In genomic region chr1:228438266-228438665, GRCh38 we compare ENCODE assay signal across 32 cellular contexts. TPM values are rescaled to one million over a fixed set of nuclear protein-coding genes. Genes with fewer than 3 reads are reported as not detected.
"Had no signal": no experiment of that assay in that cellular context is flagged by ENCODE, and none has a peak within 500 bp of the region (broad histone marks: within the 10 kb centered on the region; RNA-seq: fewer than 3 reads in every experiment).

No MANE protein-coding gene starts in this region.

- H3K9me3 Mint-ChIP-seq: activated B cell treated with CpG ODN at 0.5 μM for 24 hours; activated naive CD4-positive, alpha-beta T cell treated with anti-CD3 and anti-CD28 coated beads, Interleukin-2, amount 10 ng/mL, durations not matched to agents 7 days and 5 days; activated naive CD4-positive, alpha-beta T cell treated with anti-CD3 and anti-CD28 coated beads, Interleukin-2, amount 50 U/mL, for 72 hours; activated naive CD8-positive, alpha-beta T cell treated with anti-CD3 and anti-CD28 coated beads, Interleukin-2, amount 10 ng/mL, durations not matched to agents 7 days and 5 days; activated T-cell treated with anti-CD3 and anti-CD28 coated beads, Interleukin-2, amount 50 U/mL, for 4 hours; activated T-helper 17 cell treated with anti-CD3 and anti-CD28 coated beads, Interleukin-2, amount 50 U/mL, for 72 hours; brain; T-cell; T-helper 1 cell treated with Interleukin-12 subunit alpha and Interleukin-12 subunit beta and Interleukin-4 antibody, amounts not matched to agents 30 μg/mL and 1 μg/mL, for 36 hours had no signal

- H3K4me1 ChIP-seq: ascending aorta, breast epithelium, colonic mucosa, esophagus squamous epithelium, gastroesophageal sphincter, heart right ventricle had no signal

- H3K27ac ChIP-seq: ascending aorta, breast epithelium, cardiac muscle cell, colonic mucosa, epithelial cell of prostate, esophagus squamous epithelium, gastroesophageal sphincter, heart right ventricle, hepatocyte, WERI-Rb-1 had no signal

- H3K36me3 ChIP-seq: ascending aorta, breast epithelium, cardiac muscle cell, colonic mucosa, esophagus squamous epithelium, gastroesophageal sphincter, heart right ventricle, WERI-Rb-1 had no signal

- H3K4me3 ChIP-seq: ascending aorta, breast epithelium, cardiac muscle cell, colonic mucosa, esophagus squamous epithelium, gastroesophageal sphincter, heart right ventricle, hepatocyte had no signal

- H3K4me1 Mint-ChIP-seq: activated B cell treated with CpG ODN at 0.5 μM for 24 hours; activated naive CD8-positive, alpha-beta T cell treated with anti-CD3 and anti-CD28 coated beads, Interleukin-2, amount 10 ng/mL, durations not matched to agents 7 days and 5 days; activated T-helper 17 cell treated with anti-CD3 and anti-CD28 coated beads, Interleukin-2, amount 50 U/mL, for 72 hours; brain had no signal

- H3K9me3 ChIP-seq: ascending aorta, breast epithelium, colonic mucosa, esophagus squamous epithelium, gastroesophageal sphincter, heart right ventricle had no signal

- ATAC-seq: activated CD4-positive, CD25-positive, alpha-beta regulatory T cell treated with anti-CD3 and anti-CD28 coated beads, Interleukin-2, amount 50 U/mL, for 24 hours; activated CD8-positive, alpha-beta T cell treated with anti-CD3 and anti-CD28 coated beads, Interleukin-2, amount 10 ng/mL, durations not matched to agents 7 days and 5 days; activated naive CD4-positive, alpha-beta T cell treated with anti-CD3 and anti-CD28 coated beads, Interleukin-2, amount 50 U/mL, for 72 hours; activated T-cell treated with anti-CD3 and anti-CD28 coated beads, Interleukin-2, amount 50 U/mL, for 4 hours; activated T-helper 17 cell treated with anti-CD3 and anti-CD28 coated beads, Interleukin-2, amount 50 U/mL, for 72 hours; gastroesophageal sphincter; heart right ventricle; T-cell had no signal

- H3K4me3 Mint-ChIP-seq: activated B cell treated with CpG ODN at 0.5 μM for 24 hours; activated CD8-positive, alpha-beta T cell treated with anti-CD3 and anti-CD28 coated beads, Interleukin-2, amount 10 ng/mL, durations not matched to agents 7 days and 5 days; activated naive CD4-positive, alpha-beta T cell treated with anti-CD3 and anti-CD28 coated beads, Interleukin-2, amount 10 ng/mL, durations not matched to agents 7 days and 5 days; activated naive CD8-positive, alpha-beta T cell treated with anti-CD3 and anti-CD28 coated beads, Interleukin-2, amount 10 ng/mL, durations not matched to agents 7 days and 5 days; activated T-cell treated with anti-CD3 and anti-CD28 coated beads, Interleukin-2, amount 50 U/mL, for 4 hours; activated T-helper 17 cell treated with anti-CD3 and anti-CD28 coated beads, Interleukin-2, amount 50 U/mL, for 72 hours; brain; T-cell; T-helper 1 cell treated with Interleukin-12 subunit alpha and Interleukin-12 subunit beta and Interleukin-4 antibody, amounts not matched to agents 30 μg/mL and 1 μg/mL, for 36 hours had no signal

- H3K27ac Mint-ChIP-seq: activated B cell treated with CpG ODN at 0.5 μM for 24 hours; activated CD8-positive, alpha-beta T cell treated with anti-CD3 and anti-CD28 coated beads, Interleukin-2, amount 10 ng/mL, durations not matched to agents 7 days and 5 days; activated naive CD4-positive, alpha-beta T cell treated with anti-CD3 and anti-CD28 coated beads, Interleukin-2, amount 10 ng/mL, durations not matched to agents 7 days and 5 days; activated naive CD4-positive, alpha-beta T cell treated with anti-CD3 and anti-CD28 coated beads, Interleukin-2, amount 50 U/mL, for 72 hours; activated naive CD8-positive, alpha-beta T cell treated with anti-CD3 and anti-CD28 coated beads, Interleukin-2, amount 10 ng/mL, durations not matched to agents 7 days and 5 days; activated T-helper 17 cell treated with anti-CD3 and anti-CD28 coated beads, Interleukin-2, amount 50 U/mL, for 72 hours; brain; T-cell; T-helper 1 cell treated with Interleukin-12 subunit alpha and Interleukin-12 subunit beta and Interleukin-4 antibody, amounts not matched to agents 30 μg/mL and 1 μg/mL, for 36 hours had no signal

- H3K36me3 Mint-ChIP-seq: activated naive CD4-positive, alpha-beta T cell treated with anti-CD3 and anti-CD28 coated beads, Interleukin-2, amount 10 ng/mL, durations not matched to agents 7 days and 5 days; activated naive CD4-positive, alpha-beta T cell treated with anti-CD3 and anti-CD28 coated beads, Interleukin-2, amount 50 U/mL, for 72 hours; activated naive CD8-positive, alpha-beta T cell treated with anti-CD3 and anti-CD28 coated beads, Interleukin-2, amount 10 ng/mL, durations not matched to agents 7 days and 5 days; brain; T-cell had no signal

- DNase-seq: activated B cell treated with CpG ODN at 0.5 μM for 24 hours; activated CD4-positive, alpha-beta T cell treated with anti-CD3 and anti-CD28 coated beads for 48 hours; activated CD8-positive, alpha-beta T cell treated with anti-CD3 and anti-CD28 coated beads, Interleukin-2, amount 10 ng/mL, durations not matched to agents 7 days and 5 days; activated gamma-delta T cell; activated naive CD4-positive, alpha-beta T cell; activated naive CD4-positive, alpha-beta T cell treated with anti-CD3 and anti-CD28 coated beads, Interleukin-2, amount 10 ng/mL, durations not matched to agents 7 days and 5 days; activated naive CD8-positive, alpha-beta T cell treated with anti-CD3 and anti-CD28 coated beads, Interleukin-2, amount 10 ng/mL, durations not matched to agents 7 days and 5 days; activated T-cell treated with anti-CD3 and anti-CD28 coated beads, Interleukin-2, amount 50 U/mL, for 4 hours; central memory CD4-positive, alpha-beta T cell; cerebellar nuclear complex; colonic mucosa; effector CD8-positive, alpha-beta T cell; esophagus squamous epithelium; foreskin melanocyte; heart right ventricle; T-cell; T1000; WERI-Rb-1 had no signal

RNA-seq across cellular contexts. Expression of gene TRIM17, which starts 21.6 kb away (rescaled TPM):
- total RNA-seq: activated B cell treated with CpG ODN at 0.5 μM for 24 hours, ascending aorta, dermis microvascular lymphatic vessel endothelial cell, endothelial cell of umbilical vein, gastroesophageal sphincter, glomerular endothelial cell had no signal
